ENCODE assay signal across 18 cellular contexts in genomic region chr2:237177986-237178385, GRCh38.
DNase-seq lines count a peak whose midpoint lies in the region; ATAC-seq and TF ChIP-seq lines count a peak whose summit lies in the region.
"Had no signal": no experiment of that assay in that cellular context is flagged by ENCODE, and none has a peak within 500 bp of the region (broad histone marks: within the 10 kb centered on the region; RNA-seq: fewer than 3 reads in every experiment).

No MANE protein-coding gene starts in this region.

- H3K4me2 ChIP-seq in PC-3 (ENCODE audit: low read length): peak overlapping the region; percentile 37
- H3K4me2 ChIP-seq: GM23338 had no signal

- peaks cover 10% of the 10 kb centered on the region for H3K36me3 Mint-ChIP-seq in osteocyte (ENCODE audit: unreplicated experiment)

- H3K4me1 ChIP-seq in ACC112 (ENCODE audit: control insufficient read depth, insufficient read depth, low read length, unreplicated experiment) (peaks cover 62% of the 10 kb centered on the region), PC-3 (ENCODE audit: insufficient read depth, low read length) (peaks cover 30% of the 10 kb centered on the region), duodenal mucosa (ENCODE audit: control insufficient read depth in 1 of 2, insufficient read depth in 2 of 2, low read length in 2 of 2) (no peaks in the 10 kb centered on the region)

- no peak for ATAC-seq in PC-3
- ATAC-seq in HG02885 (IDR thresholded peaks at IDR 0.05; ENCODE audit: poor library complexity, unreplicated experiment): no peak
- ATAC-seq: GM23338, HCT116 had no signal

- H2AFZ ChIP-seq in ACC112 (ENCODE audit: low read length, unreplicated experiment): no peak overlapping the region
- no peak overlapping the region for H2AFZ ChIP-seq in PC-3 (ENCODE audit: low read length)
- H2AFZ ChIP-seq: GM23338 had no signal

- H3K27me3 ChIP-seq in ACC112 (ENCODE audit: insufficient read depth, low read length) (no peaks in the 10 kb centered on the region), PC-3 (ENCODE audit: low read length) (no peaks in the 10 kb centered on the region), duodenal mucosa (ENCODE audit: control insufficient read depth in 1 of 2, insufficient read depth in 2 of 2, low read length in 2 of 2) (no peaks in the 10 kb centered on the region)

- peaks cover 51% of the 10 kb centered on the region for H3K4me1 Mint-ChIP-seq in osteocyte (ENCODE audit: unreplicated experiment)
- H3K4me1 Mint-ChIP-seq: GM23338 had no signal

- BruUV-seq in PC-3 (replicated peaks; lab: Mats Ljungman, UMichigan): no TSS peak

- H3K4me3 ChIP-seq in ACC112 (ENCODE audit: low read depth, low read length) (no peak overlapping the region), PC-3 (ENCODE audit: low read length) (no peak overlapping the region), duodenal mucosa (ENCODE audit: low read depth in 1 of 2, low read length in 2 of 2) (no peak overlapping the region)
- H3K4me3 ChIP-seq: GM23338 had no signal

- H3K9me3 ChIP-seq in PC-3 (ENCODE audit: low read length) (no peaks in the 10 kb centered on the region), duodenal mucosa (ENCODE audit: control insufficient read depth in 1 of 2, low read length in 2 of 2) (no peaks in the 10 kb centered on the region)

- H3K79me2 ChIP-seq in ACC112 (ENCODE audit: control insufficient read depth, insufficient read depth, low read length, unreplicated experiment) (no peaks in the 10 kb centered on the region), PC-3 (ENCODE audit: low read length) (no peaks in the 10 kb centered on the region)

- no peaks in the 10 kb centered on the region for H3K9me2 ChIP-seq in PC-3 (replicated peaks; ENCODE audit: low read length)

- CTCF ChIA-PET in PC-3 (lab: Charles Lee): no interaction called here

- no peaks in the 10 kb centered on the region for H3F3A ChIP-seq in PC-3 (ENCODE audit: low read length, unreplicated experiment)

- peaks cover 16% of the 10 kb centered on the region for H3K9me3 Mint-ChIP-seq in osteocyte (ENCODE audit: unreplicated experiment)

- peak overlapping the region; percentile 84 for H3K27ac Mint-ChIP-seq in osteocyte (ENCODE audit: unreplicated experiment)
- H3K27ac Mint-ChIP-seq: GM23338 had no signal

- POLR2A ChIA-PET in PC-3 (lab: Charles Lee; ENCODE audit: unreplicated experiment): no interaction called here

- intact Hi-C loops in PC-3 (cut with micrococcal nuclease): loop anchor here (2.0 to 10.0 kb wide), 3 partner anchors 47 to 117 kb away; no protein-coding TSS in a partner anchor

- H3K9ac ChIP-seq in PC-3 (ENCODE audit: low read length) (no peak overlapping the region; the same call in 1 of the 2 replicates), duodenal mucosa (ENCODE audit: low read depth in 1 of 2, low read length in 2 of 2) (no peak overlapping the region)

- H3K27ac ChIP-seq in ACC112 (ENCODE audit: low read depth, low read length) (peak overlapping the region; percentile 98), PC-3 (ENCODE audit: low read length) (peak overlapping the region; percentile 67), duodenal mucosa (ENCODE audit: low read depth, low read length) (peak overlapping the region; percentile 35)
- H3K27ac ChIP-seq: C4-2B had no signal

- no peak for DNase-seq in PC-3
- DNase-seq in osteocyte (ENCODE audit: extremely low spot score, unreplicated experiment): no peak
- DNase-seq in hippocampal formation (lab: John Stamatoyannopoulos, UW): no peak
- no peak for DNase-seq in DMS79 (lab: John Stamatoyannopoulos, UW)
- DNase-seq in NCI-H82 treated with DMSO at 0.1 percent for 48 hours (lab: John Stamatoyannopoulos, UW; ENCODE audit: unreplicated experiment): no peak
- DNase-seq: GF-D8, Karpas-422, NCI-H1105, NCI-H1694, NCI-H2227 treated with DMSO at 0.1 percent for 48 hours, NCI-H524, SIG-M5 had no signal

- H3K4me3 Mint-ChIP-seq in osteocyte (ENCODE audit: unreplicated experiment): no peak overlapping the region
- H3K4me3 Mint-ChIP-seq: GM23338 had no signal

- no peaks in the 10 kb centered on the region for H4K20me1 ChIP-seq in PC-3 (ENCODE audit: low read length)

- H3K27me3 Mint-ChIP-seq in osteocyte (ENCODE audit: unreplicated experiment): no peaks in the 10 kb centered on the region

- H3K36me3 ChIP-seq in ACC112 (ENCODE audit: insufficient read depth, low read length) (peaks cover 5% of the 10 kb centered on the region), PC-3 (ENCODE audit: low read depth, low read length) (no peaks in the 10 kb centered on the region), duodenal mucosa (ENCODE audit: control insufficient read depth in 1 of 2, insufficient read depth in 2 of 2, low read length in 2 of 2) (no peaks in the 10 kb centered on the region)

- TF ChIP-seq CTCF in PC-3 (conservative IDR thresholded peaks at IDR 0.05; ENCODE audit: low read depth, low read length) (no peak), osteocyte (IDR thresholded peaks at IDR 0.05) (no peak)

Comparison
In these comparisons a context has a peak if more than half of its experiments do, and no peak if none do; other contexts are left out.
1. H3K27ac ChIP-seq: peak in every context shown above with its lines; median percentile 98 in ACC112; 67 in PC-3; 35 in duodenal mucosa.